1 cellular context compared by ENCODE assay signal in the genomic region with DNA sequence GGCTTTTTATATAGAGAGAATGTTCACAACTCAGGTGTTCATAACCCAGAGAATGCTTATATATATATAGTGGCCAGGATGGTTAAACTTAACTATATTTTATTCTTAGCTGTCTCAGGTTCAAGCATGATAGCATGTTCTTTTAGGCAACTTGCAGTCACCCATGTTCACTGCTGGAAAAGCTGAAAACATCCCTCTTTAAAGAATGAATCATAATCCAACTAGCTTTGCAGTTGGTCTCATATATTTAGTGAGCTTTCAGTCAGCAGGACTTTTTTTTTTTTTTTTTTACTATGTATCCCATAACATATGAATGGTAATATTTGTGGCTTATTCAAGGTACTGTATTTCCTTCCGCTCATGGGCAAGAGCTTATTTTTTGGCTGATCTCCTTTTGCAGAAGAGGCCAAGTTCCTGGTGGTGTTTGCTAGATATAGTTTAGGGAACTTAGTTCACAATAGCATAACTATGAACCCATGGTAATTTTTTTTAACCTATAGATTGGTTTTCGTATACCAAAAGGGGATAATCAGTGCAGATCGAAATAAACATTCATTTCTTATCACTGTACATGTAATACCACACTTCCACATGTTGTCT.
TF ChIP-seq lines count a peak whose summit lies in the region.

No MANE protein-coding gene starts in this region.

TF ChIP-seq in HepG2, 621 proteins besides CTCF, POLR2A, EP300 and RAD21:
- no peak for TF ChIP-seq PHF21A (CRISPR knock-in tag; IDR thresholded peaks at IDR 0.05)
- TF ChIP-seq YY1 (IDR thresholded peaks at IDR 0.05; ENCODE audit: insufficient read depth, insufficient replicate concordance, low read depth, low read length) = no peak
- no peak for TF ChIP-seq ZNF460 (CRISPR knock-in tag; IDR thresholded peaks at IDR 0.05; ENCODE audit: borderline replicate concordance)
- 0 out of 2 replicates have a peak, but pooled peaks have one; percentile 11 for TF ChIP-seq NFIC (IDR thresholded peaks at IDR 0.05; ENCODE audit: low read length)
- no peak for TF ChIP-seq ARNT (IDR thresholded peaks at IDR 0.05)
- no peak for TF ChIP-seq ZBTB3 (CRISPR knock-in tag; IDR thresholded peaks at IDR 0.05; ENCODE audit: borderline replicate concordance, low read depth)
- TF ChIP-seq, protein P1, sequence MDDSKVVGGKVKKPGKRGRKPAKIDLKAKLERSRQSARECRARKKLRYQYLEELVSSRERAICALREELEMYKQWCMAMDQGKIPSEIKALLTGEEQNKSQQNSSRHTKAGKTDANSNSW (CRISPR knock-in tag; IDR thresholded peaks at IDR 0.05; ENCODE audit: borderline replicate concordance) = no peak
